Comparison of ENCODE assay signal across 9 cellular contexts in the genomic region with DNA sequence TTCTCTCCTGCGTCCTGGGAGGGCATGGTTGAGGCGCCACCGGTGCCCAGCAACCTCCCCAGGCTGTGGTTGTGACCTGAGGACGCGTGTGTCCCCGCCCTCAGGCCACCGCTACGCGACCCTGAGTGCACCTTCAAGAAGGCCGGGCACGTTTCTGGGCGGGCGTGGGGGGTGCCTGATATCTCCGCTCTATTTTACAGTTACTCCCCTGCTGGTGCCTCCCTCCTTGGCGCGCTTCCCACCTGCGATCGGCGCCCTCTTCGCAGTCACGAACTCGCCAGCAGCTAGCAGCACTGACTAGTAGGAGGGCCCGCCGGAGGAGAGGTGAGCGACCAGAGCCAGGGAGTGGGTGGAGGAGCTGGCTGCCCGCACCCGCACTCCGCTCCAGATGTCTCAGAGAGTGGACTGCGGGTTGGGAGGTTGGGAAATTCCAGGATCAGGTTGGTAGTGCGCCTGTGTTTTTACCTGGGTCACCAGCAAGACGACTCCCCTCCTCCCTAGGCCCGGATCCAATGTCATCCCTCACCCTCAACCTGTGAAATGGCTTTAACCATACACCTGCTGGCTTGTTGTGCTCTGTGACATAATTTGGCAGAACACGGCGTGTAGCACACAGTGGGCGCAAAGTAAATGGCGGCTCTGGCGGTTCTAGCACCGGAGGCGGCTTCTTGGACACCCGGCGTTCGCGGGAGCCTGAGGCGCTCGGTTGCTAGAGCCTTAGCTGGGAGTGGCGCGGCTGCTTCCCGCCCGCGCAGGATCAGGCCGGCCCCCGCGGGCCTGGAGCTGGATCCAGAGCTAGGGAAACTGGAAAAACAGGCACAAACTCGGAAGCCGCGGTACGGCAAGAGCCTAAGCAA. TPM values are rescaled to one million over a fixed set of nuclear protein-coding genes. Genes with fewer than 3 reads are reported as not detected.
DNase-seq lines count a peak whose midpoint lies in the region; ATAC-seq and TF ChIP-seq lines count a peak whose summit lies in the region.
"Had no signal": no experiment of that assay in that cellular context is flagged by ENCODE, and none has a peak within 500 bp of the region (broad histone marks: within the 10 kb centered on the region; RNA-seq: fewer than 3 reads in every experiment).

No MANE protein-coding gene starts in this region.

- H3K27me3 ChIP-seq in HUES48 (ENCODE audit: control insufficient read depth, insufficient read depth, low read length) (peaks cover 100% of the 10 kb centered on the region), iPS-20b (ENCODE audit: insufficient read depth, low read length) (peaks cover 100% of the 10 kb centered on the region), skeletal muscle tissue (ENCODE audit: control insufficient read depth in 3 of 3, insufficient read depth in 3 of 3, low read length in 3 of 3) (peaks cover 72 to 86% (median 85%) of the 10 kb centered on the region in 3 donors)

- H3K4me3 Mint-ChIP-seq in activated T-helper 2 cell treated with anti-CD3 and anti-CD28 coated beads, Interferon-gamma antibody, Interleukin-2, Interleukin-4, amounts not matched to agents 10 μg/mL and 5 μg/mL and 100 μg/mL, durations not matched to agents 14 hours and 24 hours and 36 hours (ENCODE audit: low read depth) = no peak overlapping the region

- H3K36me3 Mint-ChIP-seq in activated T-helper 2 cell treated with anti-CD3 and anti-CD28 coated beads, Interferon-gamma antibody, Interleukin-2, Interleukin-4, amounts not matched to agents 10 μg/mL and 5 μg/mL and 100 μg/mL, durations not matched to agents 14 hours and 24 hours and 36 hours (ENCODE audit: low read depth) = no peaks in the 10 kb centered on the region

- TF ChIP-seq CTCF in GM13976 (IDR thresholded peaks at IDR 0.05; ENCODE audit: borderline replicate concordance, control extremely low read depth, extremely low read depth, insufficient read depth, missing control alignments) = no peak

- in situ Hi-C loops in GM13976 (cut with MboI; ENCODE audit: low sequenced_read_pairs, unreplicated experiment) = no loop called here

- peak overlapping the region; percentile 45 for H3K4me3 ChIP-seq in HUES48 (ENCODE audit: low read depth, low read length)
- H3K4me3 ChIP-seq in iPS-20b (ENCODE audit: low read length) = peak overlapping the region; percentile 14; the same call in 1 of the 2 replicates
- peak overlapping the region in 2 of 3 donors; percentile 35 to 46 for H3K4me3 ChIP-seq in skeletal muscle tissue (ENCODE audit: low read length in 3 of 3)

- ATAC-seq in GM19397 (IDR thresholded peaks at IDR 0.05; ENCODE audit: unreplicated experiment) = no peak

- H3K27ac Mint-ChIP-seq in activated T-helper 2 cell treated with anti-CD3 and anti-CD28 coated beads, Interferon-gamma antibody, Interleukin-2, Interleukin-4, amounts not matched to agents 10 μg/mL and 5 μg/mL and 100 μg/mL, durations not matched to agents 14 hours and 24 hours and 36 hours = no peak overlapping the region

- intact Hi-C loops in activated T-helper 2 cell treated with anti-CD3 and anti-CD28 coated beads, Interferon-gamma antibody, Interleukin-2, Interleukin-4, amounts not matched to agents 10 μg/mL and 5 μg/mL and 100 μg/mL, durations not matched to agents 14 hours and 24 hours and 36 hours (cut with micrococcal nuclease) = no loop called here

- peaks cover 45% of the 10 kb centered on the region for H3K4me1 ChIP-seq in HUES48 (ENCODE audit: control insufficient read depth, insufficient read depth, low read length)
- peaks cover 5% of the 10 kb centered on the region; the same call in 1 of the 2 replicates for H3K4me1 ChIP-seq in iPS-20b (ENCODE audit: insufficient read depth, low read length)
- peaks cover 8 to 13% (median 8%) of the 10 kb centered on the region in 3 donors for H3K4me1 ChIP-seq in skeletal muscle tissue (ENCODE audit: control insufficient read depth in 3 of 3, insufficient read depth in 3 of 3, low read length in 3 of 3)

- H3K9ac ChIP-seq in HUES48 (ENCODE audit: low read depth, low read length) = no peak overlapping the region
- H3K9ac ChIP-seq in iPS-20b (ENCODE audit: low read depth, low read length) = no peak overlapping the region
- no peak overlapping the region for H3K9ac ChIP-seq in skeletal muscle tissue (ENCODE audit: low read depth in 1 of 3, low read length in 3 of 3)

- no peaks in the 10 kb centered on the region for H3K9me3 Mint-ChIP-seq in activated T-helper 2 cell treated with anti-CD3 and anti-CD28 coated beads, Interferon-gamma antibody, Interleukin-2, Interleukin-4, amounts not matched to agents 10 μg/mL and 5 μg/mL and 100 μg/mL, durations not matched to agents 14 hours and 24 hours and 36 hours

- H3K36me3 ChIP-seq in HUES48 (ENCODE audit: control insufficient read depth, insufficient read depth, low read length) = no peaks in the 10 kb centered on the region
- no peaks in the 10 kb centered on the region for H3K36me3 ChIP-seq in iPS-20b (ENCODE audit: insufficient read depth, low read depth, low read length)
- H3K36me3 ChIP-seq in skeletal muscle tissue (ENCODE audit: control insufficient read depth in 3 of 3, insufficient read depth in 3 of 3, low read length in 3 of 3) = no peaks in the 10 kb centered on the region
- H3K36me3 ChIP-seq: thyroid gland had no signal

- peaks cover 88% of the 10 kb centered on the region for H3K27me3 Mint-ChIP-seq in activated T-helper 2 cell treated with anti-CD3 and anti-CD28 coated beads, Interferon-gamma antibody, Interleukin-2, Interleukin-4, amounts not matched to agents 10 μg/mL and 5 μg/mL and 100 μg/mL, durations not matched to agents 14 hours and 24 hours and 36 hours (ENCODE audit: low read depth)

- no peaks in the 10 kb centered on the region for H3K4me1 Mint-ChIP-seq in activated T-helper 2 cell treated with anti-CD3 and anti-CD28 coated beads, Interferon-gamma antibody, Interleukin-2, Interleukin-4, amounts not matched to agents 10 μg/mL and 5 μg/mL and 100 μg/mL, durations not matched to agents 14 hours and 24 hours and 36 hours (ENCODE audit: low read depth)

- H3K9me3 ChIP-seq in HUES48 (ENCODE audit: control insufficient read depth, insufficient read depth, low read length) (no peaks in the 10 kb centered on the region), iPS-20b (ENCODE audit: insufficient read depth, low read depth, low read length) (no peaks in the 10 kb centered on the region; the same call in 1 of the 2 replicates), skeletal muscle tissue (ENCODE audit: control insufficient read depth in 3 of 3, low read length in 3 of 3) (no peaks in the 10 kb centered on the region)
- H3K9me3 ChIP-seq: thyroid gland had no signal

- DNase-seq in anterior cingulate cortex (lab: John Stamatoyannopoulos, UW) (peak in 34 of 58 donors; percentile 19 to 87 (median 52)), T1000 (lab: John Stamatoyannopoulos, UW) (no peak), GM13976 (ENCODE audit: low spot score) (no peak)
- DNase-seq in activated T-helper 2 cell treated with anti-CD3 and anti-CD28 coated beads, Interferon-gamma antibody, Interleukin-2, Interleukin-4, amounts not matched to agents 10 μg/mL and 5 μg/mL and 100 μg/mL, durations not matched to agents 14 hours and 24 hours and 36 hours (ENCODE audit: low spot score) = no peak

- H3K27ac ChIP-seq in HUES48 (ENCODE audit: low read depth, low read length) (no peak overlapping the region), iPS-20b (ENCODE audit: low read length) (no peak overlapping the region), skeletal muscle tissue (ENCODE audit: low read depth, low read length) (no peak overlapping the region)
- H3K27ac ChIP-seq: thyroid gland had no signal

RNA-seq across cellular contexts. Expression of a gene that starts 43.4 kb away (rescaled TPM):
- total RNA-seq in skeletal muscle tissue = 39.7 TPM
- total RNA-seq in activated T-helper 2 cell treated with anti-CD3 and anti-CD28 coated beads, Interferon-gamma antibody, Interleukin-2, Interleukin-4, amounts not matched to agents 10 μg/mL and 5 μg/mL and 100 μg/mL, durations not matched to agents 14 hours and 24 hours and 36 hours = 124 and 131 TPM in 2 replicates

Comparison
In these comparisons a context has a peak if more than half of its experiments do, and no peak if none do; other contexts are left out.
1. DNase-seq: peak in anterior cingulate cortex (34 of 58); none in activated T-helper 2 cell treated with anti-CD3 and anti-CD28 coated beads, Interferon-gamma antibody, Interleukin-2, Interleukin-4, amounts not matched to agents 10 μg/mL and 5 μg/mL and 100 μg/mL, durations not matched to agents 14 hours and 24 hours and 36 hours (single experiment), T1000 (single experiment) and GM13976 (single experiment).
2. Peak in every context shown above with its lines, with median percentiles within 50 percentile points of each other: H3K4me3 ChIP-seq.